In genomic region chr13:36787181-36787580, GRCh38 we compare ENCODE assay signal across 19 cellular contexts. TPM values are rescaled to one million over a fixed set of nuclear protein-coding genes. Genes with fewer than 3 reads are reported as not detected.
DNase-seq lines count a peak whose midpoint lies in the region; ATAC-seq, FAIRE-seq and TF ChIP-seq lines count a peak whose summit lies in the region.
"Had no signal": no experiment of that assay in that cellular context is flagged by ENCODE, and none has a peak within 500 bp of the region (broad histone marks: within the 10 kb centered on the region; RNA-seq: fewer than 3 reads in every experiment).

No MANE protein-coding gene starts in this region.

- no peak overlapping the region for H2BK12ac ChIP-seq in mesenchymal stem cell (ENCODE audit: low read length in 2 of 2)

- H4K91ac ChIP-seq in mesenchymal stem cell (ENCODE audit: low read length): no peak overlapping the region

- no peak overlapping the region for H4K8ac ChIP-seq in mesenchymal stem cell (ENCODE audit: low read length)

- H3K27me3 ChIP-seq in breast epithelium (no peaks in the 10 kb centered on the region), bronchial epithelial cell (ENCODE audit: control insufficient read depth, insufficient read depth, low read length) (no peaks in the 10 kb centered on the region), mesenchymal stem cell (ENCODE audit: control insufficient read depth in 1 of 2, insufficient read depth in 1 of 2, low read length in 2 of 2) (no peaks in the 10 kb centered on the region)

- DNase-seq in MCF 10A (ENCODE audit: unreplicated experiment) (peak; percentile 9), breast epithelium (ENCODE audit: low spot score in 2 of 2) (no peak), bronchial epithelial cell (ENCODE audit: low read depth) (peak; percentile 50), mesenchymal stem cell (no peak), type B pancreatic cell (ENCODE audit: extremely low spot score, unreplicated experiment) (no peak), GM10248 (ENCODE audit: extremely low spot score) (no peak), NCI-H1436 (lab: John Stamatoyannopoulos, UW) (no peak)
- DNase-seq: 8988T; BE2C; CD8-positive, alpha-beta T cell; MV-4-11; NCI-H1417; NCI-H2029; NCI-H524; SHP77 had no signal

- H3K9me3 Mint-ChIP-seq in MCF 10A (ENCODE audit: unreplicated experiment): no peaks in the 10 kb centered on the region
- H3K9me3 Mint-ChIP-seq in type B pancreatic cell: no peaks in the 10 kb centered on the region
- H3K9me3 Mint-ChIP-seq: CD8-positive, alpha-beta T cell; IgD-negative memory B cell had no signal

- H3K79me1 ChIP-seq in mesenchymal stem cell (replicated peaks; ENCODE audit: low read length, poor library complexity, severe bottlenecking): no peaks in the 10 kb centered on the region

- ATAC-seq in SK-N-SH treated with all-trans-retinoic acid at 6 μM for 48 hours: no peak
- ATAC-seq: CD8-positive, alpha-beta T cell; Panc1 had no signal

- H2AK5ac ChIP-seq in mesenchymal stem cell (ENCODE audit: low read length, severe bottlenecking): no peak overlapping the region

- H3K9ac ChIP-seq in mesenchymal stem cell (ENCODE audit: low read length): peak overlapping the region; percentile 24

- no peak overlapping the region for H2BK120ac ChIP-seq in mesenchymal stem cell (ENCODE audit: low read depth, low read length)

- TF ChIP-seq POLR2A in breast epithelium (IDR thresholded peaks at IDR 0.05): no peak

- no peak overlapping the region for H3K4me3 Mint-ChIP-seq in MCF 10A (ENCODE audit: unreplicated experiment)
- H3K4me3 Mint-ChIP-seq in type B pancreatic cell: no peak overlapping the region
- H3K4me3 Mint-ChIP-seq: CD8-positive, alpha-beta T cell; IgD-negative memory B cell had no signal

- POLR2A ChIA-PET in MCF 10A (lab: Yijun Ruan, JAX): interaction anchor here (0.6 kb wide), 1 partner anchor 281 kb away, joined by 3 read pairs; no protein-coding TSS in a partner anchor
- POLR2A ChIA-PET in GM10248 (lab: Yijun Ruan, JAX): no interaction called here

- no peak overlapping the region for H3K18ac ChIP-seq in mesenchymal stem cell (ENCODE audit: low read depth in 1 of 2, low read length in 2 of 2)

- H2AFZ ChIP-seq in mesenchymal stem cell (ENCODE audit: low read depth, low read length): no peak overlapping the region

- no peak overlapping the region for H3K23ac ChIP-seq in mesenchymal stem cell (ENCODE audit: low read length in 2 of 2)

- H3K9me3 ChIP-seq in breast epithelium (no peaks in the 10 kb centered on the region), mesenchymal stem cell (ENCODE audit: control insufficient read depth, low read length) (no peaks in the 10 kb centered on the region)
- H3K9me3 ChIP-seq: BE2C had no signal

- WGBS in mesenchymal stem cell: 74% methylated on average over 3 of the region's 3 CpGs

- H3K14ac ChIP-seq in mesenchymal stem cell (ENCODE audit: low read length in 2 of 2): no peak overlapping the region

- FAIRE-seq in bronchial epithelial cell (lab: Jason Lieb, UNC): no peak
- FAIRE-seq: H54 had no signal

- no peak overlapping the region for H3K4me3 ChIP-seq in breast epithelium
- no peak overlapping the region for H3K4me3 ChIP-seq in bronchial epithelial cell (ENCODE audit: low read depth, low read length)
- no peak overlapping the region for H3K4me3 ChIP-seq in mesenchymal stem cell (ENCODE audit: insufficient read depth in 1 of 2, low read depth in 1 of 2, low read length in 2 of 2)

- no peak for TF ChIP-seq CTCF in MCF 10A (IDR thresholded peaks at IDR 0.05; ENCODE audit: unreplicated experiment)
- no peak for TF ChIP-seq CTCF in breast epithelium (IDR thresholded peaks at IDR 0.05)
- TF ChIP-seq CTCF in bronchial epithelial cell (IDR thresholded peaks at IDR 0.05; ENCODE audit: insufficient read depth, low read length, severe bottlenecking): no peak
- no peak for TF ChIP-seq CTCF in type B pancreatic cell (conservative IDR thresholded peaks at IDR 0.05)
- TF ChIP-seq CTCF in GM10248 (IDR thresholded peaks at IDR 0.05; ENCODE audit: control extremely low read depth, extremely low read depth, low read depth, missing control alignments): no peak

- H3K4me1 Mint-ChIP-seq in MCF 10A (ENCODE audit: insufficient read depth, unreplicated experiment) (no peaks in the 10 kb centered on the region), type B pancreatic cell (ENCODE audit: unreplicated experiment) (peaks cover 14% of the 10 kb centered on the region)
- H3K4me1 Mint-ChIP-seq: IgD-negative memory B cell had no signal

- H3K27me3 Mint-ChIP-seq in MCF 10A (ENCODE audit: insufficient read depth, unreplicated experiment) (no peaks in the 10 kb centered on the region), type B pancreatic cell (no peaks in the 10 kb centered on the region)

- no peak overlapping the region for H2BK15ac ChIP-seq in mesenchymal stem cell (ENCODE audit: low read depth, poor library complexity, severe bottlenecking)

- no peaks in the 10 kb centered on the region for H3K4me1 ChIP-seq in breast epithelium
- H3K4me1 ChIP-seq in mesenchymal stem cell (ENCODE audit: control insufficient read depth, insufficient read depth, low read depth, low read length): no peaks in the 10 kb centered on the region
- H3K4me1 ChIP-seq: BE2C had no signal

- H3K27ac ChIP-seq in breast epithelium (no peak overlapping the region), mesenchymal stem cell (ENCODE audit: low read length, poor library complexity, severe bottlenecking) (no peak overlapping the region)

- CTCF ChIA-PET in MCF 10A (lab: Yijun Ruan, JAX) (interaction anchor here (0.5 to 1.0 kb wide), 2 partner anchors 28 to 310 kb away, joined by 3 to 5 read pairs; no protein-coding TSS in a partner anchor), GM10248 (lab: Yijun Ruan, JAX) (no interaction called here)

- H3K36me3 Mint-ChIP-seq in MCF 10A (ENCODE audit: insufficient read depth, unreplicated experiment) (no peaks in the 10 kb centered on the region), type B pancreatic cell (no peaks in the 10 kb centered on the region)
- H3K36me3 Mint-ChIP-seq: CD8-positive, alpha-beta T cell had no signal

- intact Hi-C loops in MCF 10A (cut with micrococcal nuclease): no loop called here
- intact Hi-C loops in breast epithelium (cut with DNase I; ENCODE audit: low total_unique reads): no loop called here

- no peak overlapping the region for H2BK5ac ChIP-seq in mesenchymal stem cell (ENCODE audit: low read depth, low read length, poor library complexity, severe bottlenecking)

- H3K4ac ChIP-seq in mesenchymal stem cell (ENCODE audit: low read depth in 1 of 2, low read length in 2 of 2): no peak overlapping the region

- H3K36me3 ChIP-seq in breast epithelium (no peaks in the 10 kb centered on the region), bronchial epithelial cell (ENCODE audit: control insufficient read depth, insufficient read depth, low read length) (no peaks in the 10 kb centered on the region), mesenchymal stem cell (ENCODE audit: control insufficient read depth in 1 of 2, insufficient read depth in 2 of 2, low read depth in 1 of 2, low read length in 2 of 2) (no peaks in the 10 kb centered on the region)
- H3K36me3 ChIP-seq: BE2C had no signal

- no TSS peak for BruUV-seq in MCF 10A (replicated peaks; lab: Mats Ljungman, UMichigan)

- H3K27ac Mint-ChIP-seq in MCF 10A (ENCODE audit: low read depth, unreplicated experiment): no peak overlapping the region
- H3K27ac Mint-ChIP-seq in type B pancreatic cell: peak overlapping the region; percentile 79
- H3K27ac Mint-ChIP-seq: CD8-positive, alpha-beta T cell; IgD-negative memory B cell had no signal

- H3K4me2 ChIP-seq in mesenchymal stem cell (ENCODE audit: low read length, poor library complexity, severe bottlenecking): no peak overlapping the region

TF ChIP-seq in SK-N-SH treated with all-trans-retinoic acid at 6 μM for 48 hours, 23 proteins besides CTCF, POLR2A, EP300 and RAD21 (continues in another document):
- TF ChIP-seq ZFP30 (CRISPR knock-in tag; IDR thresholded peaks at IDR 0.05): no peak
- TF ChIP-seq SNAI2 (CRISPR knock-in tag; IDR thresholded peaks at IDR 0.05): no peak
- TF ChIP-seq BACH2 (CRISPR knock-in tag; IDR thresholded peaks at IDR 0.05; ENCODE audit: borderline replicate concordance): no peak
- no peak for TF ChIP-seq CSRNP3 (CRISPR knock-in tag; IDR thresholded peaks at IDR 0.05)
- TF ChIP-seq ESRRG (CRISPR knock-in tag; IDR thresholded peaks at IDR 0.05): no peak
- no peak for TF ChIP-seq TOX (CRISPR knock-in tag; IDR thresholded peaks at IDR 0.05; ENCODE audit: borderline replicate concordance)

RNA-seq across cellular contexts. Expression of gene RFXAP, which starts 31.8 kb away (rescaled TPM):
- total RNA-seq in MCF 10A (2022) (6.1 and 8.1 TPM in 2 replicates), breast epithelium (1 to 10 TPM; 3.8 to 6.6 (median 5.9) TPM), bronchial epithelial cell (0.53 and 1.5 TPM in 2 replicates), type B pancreatic cell (ENCODE audit: low replicate concordance) (7.8 and 10.5 TPM in 2 replicates)
- polyA plus RNA-seq in mesenchymal stem cell (2013, experiment 1 of 2): 3.2 TPM
- polyA plus RNA-seq in mesenchymal stem cell (2013, experiment 2 of 2): 3.7 TPM

Comparison
In these comparisons a context has a peak if more than half of its experiments do, and no peak if none do; other contexts are left out.
1. DNase-seq: peak in MCF 10A (single experiment) and bronchial epithelial cell (single experiment); none in breast epithelium (0 of 2), mesenchymal stem cell (single experiment), type B pancreatic cell (single experiment), GM10248 (single experiment) and NCI-H1436 (single experiment).